ENCODE assay signal across 8 cellular contexts in genomic region chr7:3154881-3155494, GRCh38.
DNase-seq lines count a peak whose midpoint lies in the region; ATAC-seq and TF ChIP-seq lines count a peak whose summit lies in the region.

No MANE protein-coding gene starts in this region.

- H3K4me3 Mint-ChIP-seq in activated T-cell treated with anti-CD3 and anti-CD28 coated beads, Interleukin-2, amount 50 U/mL, for 72 hours: no peak overlapping the region

- peaks cover 31% of the 10 kb centered on the region for H3K4me1 Mint-ChIP-seq in activated T-cell treated with anti-CD3 and anti-CD28 coated beads, Interleukin-2, amount 50 U/mL, for 72 hours (ENCODE audit: low read depth)

- peak in 3 of 4 experiments; percentile 40 to 49 (median 49) for TF ChIP-seq CTCF in gastroesophageal sphincter (IDR thresholded peaks at IDR 0.05)

- H3K9me3 Mint-ChIP-seq in activated T-cell treated with anti-CD3 and anti-CD28 coated beads, Interleukin-2, amount 50 U/mL, for 72 hours: peaks cover 1 to 3% of the 10 kb centered on the region in 2 donors

- H3K27me3 ChIP-seq in GM23248 (replicated peaks; ENCODE audit: insufficient read depth): peaks cover 7% of the 10 kb centered on the region; the same call in 1 of the 2 replicates
- peaks cover 28% of the 10 kb centered on the region for H3K27me3 ChIP-seq in gastroesophageal sphincter

- no peaks in the 10 kb centered on the region for H3K36me3 ChIP-seq in GM23248 (ENCODE audit: low read depth)
- no peaks in the 10 kb centered on the region for H3K36me3 ChIP-seq in gastroesophageal sphincter

- H3F3A ChIP-seq in GM23248 (ENCODE audit: insufficient read depth): no peaks in the 10 kb centered on the region

- no peak overlapping the region for H2AFZ ChIP-seq in GM23248

- no peak for TF ChIP-seq EP300 in gastroesophageal sphincter (IDR thresholded peaks at IDR 0.05)

- peak; percentile 67 to 76 for ATAC-seq in activated T-cell treated with anti-CD3 and anti-CD28 coated beads, Interleukin-2, amount 50 U/mL, for 72 hours (replicated peaks in 1 of 2)
- no peak for ATAC-seq in gastroesophageal sphincter
- ATAC-seq in GM18907 (IDR thresholded peaks at IDR 0.05; ENCODE audit: unreplicated experiment): no peak

- 59 to 60% methylated on average over 7 of the region's 7 CpGs for WGBS in GM23248 (ENCODE audit: low coverage in 1 of 2, low lambda C conversion rate in 2 of 2, missing lambda C conversion rate in 2 of 2), 2 experiments
- WGBS in gastroesophageal sphincter (ENCODE audit: low coverage in 1 of 2), 2 donors: 73 to 80% methylated on average over 6 to 7 of the region's 7 CpGs

- no peaks in the 10 kb centered on the region for H3K79me2 ChIP-seq in GM23248 (ENCODE audit: insufficient read depth)

- H3K36me3 Mint-ChIP-seq in activated T-cell treated with anti-CD3 and anti-CD28 coated beads, Interleukin-2, amount 50 U/mL, for 72 hours (ENCODE audit: insufficient read depth in 2 of 2): peaks cover 0 to 2% of the 10 kb centered on the region in 2 donors

- no peaks in the 10 kb centered on the region for H3K9me2 ChIP-seq in GM23248 (ENCODE audit: insufficient read depth)

- H3K4me3 ChIP-seq in GM23248 (no peak overlapping the region), gastroesophageal sphincter (no peak overlapping the region)

- H3K9ac ChIP-seq in GM23248: no peak overlapping the region

- H3K4me2 ChIP-seq in GM23248 (ENCODE audit: unreplicated experiment): no peak overlapping the region

- H3K27me3 Mint-ChIP-seq in activated T-cell treated with anti-CD3 and anti-CD28 coated beads, Interleukin-2, amount 50 U/mL, for 72 hours (ENCODE audit: low read depth): no peaks in the 10 kb centered on the region

- peak; percentile 35 for DNase-seq in DMS114 treated with DMSO at 0.1 percent for 48 hours (lab: John Stamatoyannopoulos, UW; ENCODE audit: unreplicated experiment)
- peak; percentile 56 for DNase-seq in GM23248
- DNase-seq in OCI-M1 (lab: John Stamatoyannopoulos, UW): peak; percentile 56
- peak; percentile 46 to 71 for DNase-seq in activated T-cell treated with anti-CD3 and anti-CD28 coated beads, Interleukin-2, amount 50 U/mL, for 72 hours
- DNase-seq in stimulated activated CD4-positive, alpha-beta T cell treated with anti-CD3 and anti-CD28 coated beads, Interleukin-1b, Interleukin-23, amount 100 ng/mL, for 48 hours: peak; percentile 62
- no peak for DNase-seq in NCI-H187 treated with DMSO at 0.1 percent for 48 hours (lab: John Stamatoyannopoulos, UW)

- H4K20me1 ChIP-seq in GM23248 (ENCODE audit: insufficient read depth): no peaks in the 10 kb centered on the region

- H3K4me1 ChIP-seq in GM23248 (ENCODE audit: insufficient read depth) (no peaks in the 10 kb centered on the region), gastroesophageal sphincter (no peaks in the 10 kb centered on the region)

- H3K27ac Mint-ChIP-seq in activated T-cell treated with anti-CD3 and anti-CD28 coated beads, Interleukin-2, amount 50 U/mL, for 72 hours: no peak overlapping the region

- in situ Hi-C loops in GM23248 (cut with MboI): loop anchor here (10.0 to 25.0 kb wide), 2 partner anchors 280 to 443 kb away; no protein-coding TSS in a partner anchor

- no peaks in the 10 kb centered on the region for H3K9me3 ChIP-seq in GM23248 (ENCODE audit: low read depth)
- peaks cover 0 to 14% (median 0%) of the 10 kb centered on the region in 3 donors for H3K9me3 ChIP-seq in gastroesophageal sphincter

- no peak for TF ChIP-seq POLR2A in gastroesophageal sphincter (IDR thresholded peaks at IDR 0.05)

- H3K27ac ChIP-seq in GM23248 (no peak overlapping the region), gastroesophageal sphincter (no peak overlapping the region)

Comparison
In these comparisons a context has a peak if more than half of its experiments do, and no peak if none do; other contexts are left out.
1. ATAC-seq: peak in activated T-cell treated with anti-CD3 and anti-CD28 coated beads, Interleukin-2, amount 50 U/mL, for 72 hours (2 of 2); none in gastroesophageal sphincter (single experiment) and GM18907 (single experiment).